ENCODE assay signal across 24 cellular contexts in the genomic region with DNA sequence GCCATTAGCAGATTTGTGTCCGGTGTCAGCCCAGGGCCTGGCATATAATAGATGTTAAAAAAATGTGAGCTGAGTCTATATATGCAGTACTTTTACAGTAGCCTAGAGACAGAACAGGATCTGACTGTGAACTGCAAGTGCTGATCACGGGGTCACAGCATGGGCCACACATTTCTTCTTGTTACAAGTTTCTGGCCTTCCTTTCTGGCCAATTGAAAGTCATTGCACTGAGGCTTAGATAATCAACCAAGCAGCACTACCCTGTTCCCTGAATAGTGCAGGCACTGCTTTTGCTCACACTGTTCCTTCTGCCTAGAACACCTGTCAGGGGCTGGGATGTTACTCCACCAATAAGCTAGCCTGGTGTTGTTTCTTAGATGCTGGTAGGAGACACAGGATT. TPM values are rescaled to one million over a fixed set of nuclear protein-coding genes. Genes with fewer than 3 reads are reported as not detected.
DNase-seq lines count a peak whose midpoint lies in the region; ATAC-seq and TF ChIP-seq lines count a peak whose summit lies in the region.
"Had no signal": no experiment of that assay in that cellular context is flagged by ENCODE, and none has a peak within 500 bp of the region (broad histone marks: within the 10 kb centered on the region; RNA-seq: fewer than 3 reads in every experiment).

No MANE protein-coding gene starts in this region.

- H3K4me2 ChIP-seq in Karpas-422 (ENCODE audit: low read depth, low read length, poor library complexity, severe bottlenecking) = no peak overlapping the region
- H3K4me2 ChIP-seq: GM23338 had no signal

- H3K4me3 ChIP-seq in cardiac muscle cell (no peak overlapping the region), right lobe of liver (no peak overlapping the region), stomach smooth muscle (ENCODE audit: low read length in 2 of 2) (no peak overlapping the region), Karpas-422 (ENCODE audit: low read length) (no peak overlapping the region)
- H3K4me3 ChIP-seq: BLaER1 treated with 17β-estradiol and CSF1 and Interleukin-3, amounts not matched to agents 10 nM and 100 nM; GM12878; GM23338; Peyer's patch had no signal

- no peak overlapping the region for H3K27ac Mint-ChIP-seq in stimulated activated naive CD8-positive, alpha-beta T cell treated with anti-CD3 and anti-CD28 coated beads, Interleukin-15, amount 100 ng/mL, for 72 hours
- H3K27ac Mint-ChIP-seq: CD4-positive, alpha-beta memory T cell; GM23338 had no signal

- no peaks in the 10 kb centered on the region for H3K36me3 ChIP-seq in cardiac muscle cell
- H3K36me3 ChIP-seq in right lobe of liver = no peaks in the 10 kb centered on the region
- H3K36me3 ChIP-seq in stomach smooth muscle (ENCODE audit: control insufficient read depth in 2 of 2, insufficient read depth in 2 of 2, low read length in 2 of 2) = no peaks in the 10 kb centered on the region
- no peaks in the 10 kb centered on the region for H3K36me3 ChIP-seq in Karpas-422 (ENCODE audit: insufficient read depth, low read length)
- H3K36me3 ChIP-seq: BLaER1 treated with 17β-estradiol and CSF1 and Interleukin-3, amounts not matched to agents 10 nM and 100 nM; Peyer's patch had no signal

- no peaks in the 10 kb centered on the region for H3K79me2 ChIP-seq in Karpas-422 (ENCODE audit: low read length)

- H3K27me3 ChIP-seq in cardiac muscle cell = no peaks in the 10 kb centered on the region
- H3K27me3 ChIP-seq in right lobe of liver = no peaks in the 10 kb centered on the region
- H3K27me3 ChIP-seq in stomach smooth muscle (ENCODE audit: control insufficient read depth in 1 of 2, insufficient read depth in 2 of 2, low read length in 2 of 2) = no peaks in the 10 kb centered on the region
- H3K27me3 ChIP-seq in Karpas-422 (ENCODE audit: low read length) = no peaks in the 10 kb centered on the region
- H3K27me3 ChIP-seq: BLaER1 treated with 17β-estradiol and CSF1 and Interleukin-3, amounts not matched to agents 10 nM and 100 nM; Peyer's patch had no signal

- no peak overlapping the region for H2AFZ ChIP-seq in Karpas-422 (ENCODE audit: low read length)

- H3K4me3 Mint-ChIP-seq in stimulated activated naive CD8-positive, alpha-beta T cell treated with anti-CD3 and anti-CD28 coated beads, Interleukin-15, amount 100 ng/mL, for 72 hours = no peak overlapping the region
- H3K4me3 Mint-ChIP-seq: CD4-positive, alpha-beta memory T cell; GM23338 had no signal

- H3K9ac ChIP-seq in stomach smooth muscle (ENCODE audit: low read length in 2 of 2) (no peak overlapping the region), Karpas-422 (ENCODE audit: low read length) (no peak overlapping the region)

- ATAC-seq in left cardiac atrium = no peak
- no peak for ATAC-seq in right lobe of liver
- ATAC-seq in GM21381 (IDR thresholded peaks at IDR 0.05; ENCODE audit: unreplicated experiment) = no peak
- ATAC-seq in stimulated activated naive CD8-positive, alpha-beta T cell treated with anti-CD3 and anti-CD28 coated beads, Interleukin-15, amount 100 ng/mL, for 72 hours = no peak
- ATAC-seq: GM12878, GM23338 had no signal

- H3K27ac ChIP-seq in cardiac muscle cell = peak overlapping the region; percentile 98
- peak overlapping the region in 2 of 3 donors; percentile 40 to 67 for H3K27ac ChIP-seq in right lobe of liver
- H3K27ac ChIP-seq in stomach smooth muscle (ENCODE audit: low read length) = peak overlapping the region; percentile 76
- H3K27ac ChIP-seq in substantia nigra (ENCODE audit: low read depth, low read length, poor library complexity, severe bottlenecking) = no peak overlapping the region
- no peak overlapping the region for H3K27ac ChIP-seq in Karpas-422 (ENCODE audit: low read length)
- H3K27ac ChIP-seq: 22Rv1; BLaER1 treated with 17β-estradiol and CSF1 and Interleukin-3, amounts not matched to agents 10 nM and 100 nM; HL-60 had no signal

- H3K9me3 ChIP-seq in cardiac muscle cell (ENCODE audit: low read depth) = no peaks in the 10 kb centered on the region
- no peaks in the 10 kb centered on the region for H3K9me3 ChIP-seq in right lobe of liver
- no peaks in the 10 kb centered on the region for H3K9me3 ChIP-seq in stomach smooth muscle (ENCODE audit: control insufficient read depth in 2 of 2, low read length in 2 of 2)
- H3K9me3 ChIP-seq in Karpas-422 (ENCODE audit: low read length) = no peaks in the 10 kb centered on the region
- H3K9me3 ChIP-seq: BLaER1 treated with 17β-estradiol and CSF1 and Interleukin-3, amounts not matched to agents 10 nM and 100 nM; Peyer's patch had no signal

- DNase-seq in cardiac muscle cell (ENCODE audit: low read depth in 1 of 2, low spot score in 1 of 2) = no peak
- no peak for DNase-seq in left cardiac atrium
- peak in 1 of 3 donors; percentile 8 for DNase-seq in right lobe of liver
- DNase-seq in substantia nigra (lab: John Stamatoyannopoulos, UW) = no peak
- no peak for DNase-seq in stimulated activated naive CD8-positive, alpha-beta T cell treated with anti-CD3 and anti-CD28 coated beads, Interleukin-15, amount 100 ng/mL, for 72 hours
- DNase-seq in Karpas-422 = no peak
- DNase-seq: ACHN, DND-41, HCEC 1CT, KG1, NCI-H1105, NCI-H146, NCI-H2029, NCI-H446, NCI-H526 had no signal

- H3K4me1 ChIP-seq in cardiac muscle cell (ENCODE audit: low read depth) (peaks cover 10% of the 10 kb centered on the region), right lobe of liver (peaks cover 0 to 14% (median 4%) of the 10 kb centered on the region in 4 donors), stomach smooth muscle (ENCODE audit: control insufficient read depth, insufficient read depth, low read length) (peaks cover 39% of the 10 kb centered on the region), Karpas-422 (ENCODE audit: low read length) (no peaks in the 10 kb centered on the region)

- no peaks in the 10 kb centered on the region for H4K20me1 ChIP-seq in Karpas-422 (ENCODE audit: insufficient read depth, low read depth, low read length)
- H4K20me1 ChIP-seq: BLaER1 treated with 17β-estradiol and CSF1 and Interleukin-3, amounts not matched to agents 10 nM and 100 nM had no signal

- TF ChIP-seq CTCF in cardiac muscle cell (IDR thresholded peaks at IDR 0.05; ENCODE audit: low read depth, low read length) = no peak
- no peak for TF ChIP-seq CTCF in right lobe of liver (IDR thresholded peaks at IDR 0.05)

- WGBS in right lobe of liver (ENCODE audit: insufficient coverage, low coverage, low lambda C conversion rate, missing lambda C conversion rate) = 38% methylated on average over 1 of the region's 2 CpGs

- H3K4me1 Mint-ChIP-seq in stimulated activated naive CD8-positive, alpha-beta T cell treated with anti-CD3 and anti-CD28 coated beads, Interleukin-15, amount 100 ng/mL, for 72 hours = peaks cover 6% of the 10 kb centered on the region

- intact Hi-C loops in left cardiac atrium (cut with DNase I) = loop anchor here in 1 of 2 donors (2.0 kb wide), 1 partner anchor 23 kb away; no protein-coding TSS in a partner anchor
- intact Hi-C loops in right lobe of liver (cut with DNase I) = no loop called here

- H3K27me3 Mint-ChIP-seq in stimulated activated naive CD8-positive, alpha-beta T cell treated with anti-CD3 and anti-CD28 coated beads, Interleukin-15, amount 100 ng/mL, for 72 hours = peaks cover 42% of the 10 kb centered on the region

- no peaks in the 10 kb centered on the region for H3K9me2 ChIP-seq in Karpas-422 (replicated peaks; ENCODE audit: insufficient read depth, low read length)

- no peaks in the 10 kb centered on the region for H3K9me3 Mint-ChIP-seq in stimulated activated naive CD8-positive, alpha-beta T cell treated with anti-CD3 and anti-CD28 coated beads, Interleukin-15, amount 100 ng/mL, for 72 hours
- H3K9me3 Mint-ChIP-seq: CD4-positive, alpha-beta memory T cell; GM23338 had no signal

- TF ChIP-seq POLR2A in right lobe of liver (IDR thresholded peaks at IDR 0.05) = no peak

RNA-seq across cellular contexts. Expression of a gene that starts 5.4 kb away (rescaled TPM):
- total RNA-seq in cardiac muscle cell (35.2 and 38.3 TPM in 2 replicates), left cardiac atrium (10 to 100 TPM; 16.3 to 17.4 TPM), right lobe of liver (1 to 10 TPM; 1.5 to 3.1 (median 2.3) TPM)
- polyA plus RNA-seq in cardiac muscle cell = 41.7 and 55.5 TPM in 2 replicates
- total RNA-seq in Karpas-422 (2014; rRNA removed; shearing (Covaris generic); ENCODE audit: low replicate concordance) = not detected in 2 replicates

RNA-seq across cellular contexts. Expression of a gene that starts 21.1 kb away (rescaled TPM):
- 8.7 and 19.0 TPM in 2 replicates for total RNA-seq in cardiac muscle cell
- polyA plus RNA-seq in cardiac muscle cell = 12.9 and 15.8 TPM in 2 replicates
- 10 to 100 TPM; 13.2 to 16.3 TPM for total RNA-seq in left cardiac atrium
- total RNA-seq in right lobe of liver = 10 to 100 TPM; 10.3 to 27.0 (median 20.2) TPM
- total RNA-seq in Karpas-422 (2014; rRNA removed; shearing (Covaris generic); ENCODE audit: low replicate concordance) = not detected in 2 replicates

RNA-seq across cellular contexts. Expression of a gene that starts 28.8 kb away (rescaled TPM):
- total RNA-seq in cardiac muscle cell (39.1 and 59.8 TPM in 2 replicates), left cardiac atrium (10 to 100 TPM; 15.7 to 19.5 TPM), right lobe of liver (10 to 100 TPM in 5 of 6 experiments, 1 to 10 TPM in 1; 9.2 to 19.3 (median 12.6) TPM)
- polyA plus RNA-seq in cardiac muscle cell = 50.7 and 52.8 TPM in 2 replicates
- 16.9 and 19.6 TPM in 2 replicates for total RNA-seq in Karpas-422 (2014; rRNA removed; shearing (Covaris generic); ENCODE audit: low replicate concordance)

Comparison
In these comparisons a context has a peak if more than half of its experiments do, and no peak if none do; other contexts are left out.
1. H3K27ac ChIP-seq: peak in cardiac muscle cell (single experiment), right lobe of liver (2 of 3) and stomach smooth muscle (single experiment); none in substantia nigra (single experiment) and Karpas-422 (single experiment).